In the genomic region with DNA sequence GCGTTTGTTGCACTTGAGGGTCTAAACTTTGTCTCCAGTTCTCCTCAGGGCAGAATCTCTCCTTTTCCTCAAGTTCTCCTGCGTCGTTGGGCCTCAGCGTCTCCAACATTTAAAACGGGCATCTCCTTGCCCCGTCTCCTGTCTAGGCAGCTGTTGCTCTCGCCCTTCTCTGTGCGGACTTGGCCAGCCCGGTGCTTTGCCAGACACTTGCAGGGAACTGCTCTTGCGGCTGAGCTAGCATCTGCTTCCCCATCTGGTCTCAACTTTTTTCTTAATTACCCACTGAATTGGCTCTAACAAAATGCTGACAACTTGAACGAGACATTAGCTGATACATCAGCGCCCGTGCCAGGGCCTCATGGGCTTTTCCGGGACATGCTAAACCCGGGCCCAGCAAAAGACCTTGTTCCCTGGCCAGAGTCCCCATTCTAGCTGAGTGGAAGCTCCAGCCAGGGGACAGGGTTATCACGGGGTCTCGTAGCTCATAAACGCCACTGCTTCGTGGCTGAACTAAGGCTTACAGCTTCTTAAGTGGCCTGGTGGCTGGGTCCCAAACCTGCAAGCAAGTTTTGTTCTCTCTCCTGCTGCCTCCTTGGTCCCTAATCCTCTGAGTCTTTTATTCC, we compare ENCODE assay signal across 19 cellular contexts. TPM values are rescaled to one million over a fixed set of nuclear protein-coding genes. Genes with fewer than 3 reads are reported as not detected.
A peak's percentile ranks its signal among the peaks of the same experiment; 100 is the strongest.
DNase-seq lines count a peak whose midpoint lies in the region; ATAC-seq and TF ChIP-seq lines count a peak whose summit lies in the region.
"Had no signal": no experiment of that assay in that cellular context is flagged by ENCODE, and none has a peak within 500 bp of the region (broad histone marks: within the 10 kb centered on the region; RNA-seq: fewer than 3 reads in every experiment).

No MANE protein-coding gene starts in this region.

- intact Hi-C loops in left cardiac atrium (cut with DNase I), result no loop called here
- intact Hi-C loops in left ventricle myocardium superior (cut with micrococcal nuclease), result no loop called here
- intact Hi-C loops in vagina (cut with DNase I), result no loop called here

- H3K36me3 ChIP-seq in vagina, result no peaks in the 10 kb centered on the region
- H3K36me3 ChIP-seq: prostate gland had no signal

- no peaks in the 10 kb centered on the region for H3K27me3 ChIP-seq in vagina

- DNase-seq in left cardiac atrium (peak; percentile 37), left ventricle myocardium superior (no peak), cerebellar cortex (ENCODE audit: low spot score) (peak; percentile 14), mucosa of gallbladder (ENCODE audit: low spot score) (peak; percentile 5), vagina (ENCODE audit: extremely low spot score in 2 of 2) (peak; percentile 60 to 89), cerebellar nuclear complex (lab: John Stamatoyannopoulos, UW) (no peak), NCI-H2029 treated with DMSO at 0.1 percent for 48 hours (lab: John Stamatoyannopoulos, UW) (no peak)
- DNase-seq in activated naive CD4-positive, alpha-beta T cell treated with anti-CD3 and anti-CD28 coated beads, Interleukin-2, amount 50 U/mL, for 16 hours, result no peak
- DNase-seq: activated CD4-positive, alpha-beta T cell treated with anti-CD3 and anti-CD28 coated beads, Interleukin-2, amount 50 U/mL, for 48 hours; activated naive CD8-positive, alpha-beta T cell treated with anti-CD3 and anti-CD28 coated beads for 36 hours; activated T-cell treated with anti-CD3 and anti-CD28 coated beads, Interleukin-2, amount 50 U/mL, for 72 hours; dermis blood vessel endothelial cell; DMS79 treated with DMSO at 0.1 percent for 48 hours; erythroblast; natural killer cell; NCI-H187 treated with DMSO at 0.1 percent for 48 hours; Right ventricle myocardium superior; stimulated activated CD4-positive, alpha-beta T cell treated with anti-CD3 and anti-CD28 coated beads, Interleukin-12 subunit alpha, Interleukin-12 subunit beta, amount 100 ng/mL, for 4 hours had no signal

- H3K4me3 ChIP-seq in vagina, result no peak overlapping the region
- H3K4me3 ChIP-seq: prostate gland had no signal

- H3K4me1 ChIP-seq in vagina, result peaks cover 16% of the 10 kb centered on the region
- H3K4me1 ChIP-seq: prostate gland had no signal

- ATAC-seq in left cardiac atrium (peak; percentile 35 to 67), left ventricle myocardium superior (no peak)
- ATAC-seq: activated T-cell treated with anti-CD3 and anti-CD28 coated beads, Interleukin-2, amount 50 U/mL, for 72 hours; natural killer cell had no signal

- TF ChIP-seq CTCF in vagina (IDR thresholded peaks at IDR 0.05), result no peak

- no peak overlapping the region for H3K27ac ChIP-seq in vagina
- H3K27ac ChIP-seq: prostate gland had no signal

- no peaks in the 10 kb centered on the region for H3K9me3 ChIP-seq in vagina
- H3K9me3 ChIP-seq: prostate gland had no signal

- TF ChIP-seq POLR2A in vagina (IDR thresholded peaks at IDR 0.05), result no peak

RNA-seq across cellular contexts. Expression of gene ZNF618, which starts 25.2 kb away (rescaled TPM):
- total RNA-seq in left cardiac atrium (1 to 10 TPM; 4.0 to 4.1 TPM), left ventricle myocardium superior (1.5 TPM), mucosa of gallbladder (26.6 TPM), vagina (7.4 TPM)

Comparison
In these comparisons a context has a peak if more than half of its experiments do, and no peak if none do; other contexts are left out.
1. DNase-seq: peak in left cardiac atrium (single experiment), cerebellar cortex (single experiment), mucosa of gallbladder (single experiment) and vagina (2 of 2); none in left ventricle myocardium superior (single experiment), cerebellar nuclear complex (0 of 2), activated naive CD4-positive, alpha-beta T cell treated with anti-CD3 and anti-CD28 coated beads, Interleukin-2, amount 50 U/mL, for 16 hours (single experiment) and NCI-H2029 treated with DMSO at 0.1 percent for 48 hours (single experiment).